Comparison of ENCODE assay signal across 9 cellular contexts in the genomic region with DNA sequence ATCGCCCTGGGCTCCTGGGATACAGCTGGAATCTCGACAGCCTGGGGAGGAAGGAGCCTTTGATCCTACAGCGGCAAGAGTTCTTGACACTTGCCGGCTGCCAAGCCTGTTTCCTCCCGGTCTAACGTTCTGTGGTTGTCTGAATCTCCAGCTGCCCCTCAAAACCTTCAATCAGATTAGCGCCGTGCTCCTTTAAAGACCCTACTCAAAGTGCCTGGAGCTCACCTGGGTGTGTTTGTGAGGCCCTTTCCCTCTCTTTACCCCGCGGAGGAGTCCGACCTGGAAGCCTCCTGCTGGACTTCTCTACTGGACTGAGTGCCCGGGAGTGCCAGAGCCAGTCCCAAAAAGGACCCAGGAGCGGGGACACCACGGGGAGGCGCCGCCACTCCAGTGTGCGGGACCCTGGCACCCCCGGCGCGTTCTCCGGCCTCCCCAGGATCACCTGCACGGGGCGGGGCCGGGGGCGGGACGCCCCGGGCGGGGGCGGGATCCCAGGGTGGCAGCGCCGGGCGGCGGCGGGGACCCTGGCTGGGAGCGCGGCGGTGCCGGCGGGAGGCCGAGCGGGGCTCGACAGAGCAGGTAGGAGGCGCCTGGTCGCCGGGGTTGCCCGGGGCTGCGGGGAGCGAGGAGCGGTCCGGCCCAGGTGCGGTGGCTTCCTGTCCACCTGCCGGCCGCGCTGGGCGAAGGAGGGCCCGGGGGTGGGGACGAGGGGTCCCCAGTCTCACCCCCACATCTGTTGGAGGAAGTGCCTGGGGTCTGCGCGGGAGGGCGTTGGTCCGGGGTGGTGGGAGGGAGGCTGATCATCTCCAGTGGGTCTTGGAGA. TPM values are rescaled to one million over a fixed set of nuclear protein-coding genes. Genes with fewer than 3 reads are reported as not detected.
DNase-seq lines count a peak whose midpoint lies in the region; ATAC-seq and TF ChIP-seq lines count a peak whose summit lies in the region.
"Had no signal": no experiment of that assay in that cellular context is flagged by ENCODE, and none has a peak within 500 bp of the region (broad histone marks: within the 10 kb centered on the region; RNA-seq: fewer than 3 reads in every experiment).

NCMAP (plus strand) TSS at position 497 of the 823 bp plus-strand sequence. CDS start 39,344 bp downstream, outside the sequence.

- no peaks in the 10 kb centered on the region for H3K36me3 Mint-ChIP-seq in activated naive CD8-positive, alpha-beta T cell treated with anti-CD3 and anti-CD28 coated beads, Interleukin-2, amount 10 ng/mL, durations not matched to agents 7 days and 5 days

- no peak within 1 kb of the TSS for H3K27ac Mint-ChIP-seq in activated naive CD8-positive, alpha-beta T cell treated with anti-CD3 and anti-CD28 coated beads, Interleukin-2, amount 10 ng/mL, durations not matched to agents 7 days and 5 days

- POLR2A ChIA-PET in activated naive CD8-positive, alpha-beta T cell treated with anti-CD3 and anti-CD28 coated beads, Interleukin-2, amount 10 ng/mL, durations not matched to agents 7 days and 5 days (lab: Charles Lee): no interaction called here

- H3K79me2 ChIP-seq in OCI-LY3 (ENCODE audit: low read length) (no peaks in the 10 kb centered on the region), osteoblast (ENCODE audit: insufficient read depth, low read length) (no peaks in the 10 kb centered on the region)

- peaks cover 42% of the 10 kb centered on the region for H3K4me1 ChIP-seq in BLaER1
- peaks cover 17% of the 10 kb centered on the region for H3K4me1 ChIP-seq in OCI-LY3 (ENCODE audit: low read length)
- H3K4me1 ChIP-seq in osteoblast (ENCODE audit: insufficient read depth, low read length): no peaks in the 10 kb centered on the region

- peak within 1 kb of the TSS; percentile 57 for H3K4me3 Mint-ChIP-seq in activated naive CD8-positive, alpha-beta T cell treated with anti-CD3 and anti-CD28 coated beads, Interleukin-2, amount 10 ng/mL, durations not matched to agents 7 days and 5 days

- peaks cover 23% of the 10 kb centered on the region for H3K27me3 Mint-ChIP-seq in activated naive CD8-positive, alpha-beta T cell treated with anti-CD3 and anti-CD28 coated beads, Interleukin-2, amount 10 ng/mL, durations not matched to agents 7 days and 5 days

- peaks cover 16% of the 10 kb centered on the region for H3K4me1 Mint-ChIP-seq in activated naive CD8-positive, alpha-beta T cell treated with anti-CD3 and anti-CD28 coated beads, Interleukin-2, amount 10 ng/mL, durations not matched to agents 7 days and 5 days

- peak; percentile 66 for ATAC-seq in activated naive CD8-positive, alpha-beta T cell treated with anti-CD3 and anti-CD28 coated beads, Interleukin-2, amount 10 ng/mL, durations not matched to agents 7 days and 5 days (ENCODE audit: low read depth)
- ATAC-seq in GM19467 (IDR thresholded peaks at IDR 0.05; ENCODE audit: unreplicated experiment): no peak

- H3K4me2 ChIP-seq in BLaER1 (peak within 1 kb of the TSS; percentile 77), OCI-LY3 (ENCODE audit: low read length) (peak within 1 kb of the TSS; percentile 66), osteoblast (ENCODE audit: insufficient read depth, low read length) (no peak within 1 kb of the TSS)

- no peak within 1 kb of the TSS for H3K9ac ChIP-seq in BLaER1
- no peak within 1 kb of the TSS for H3K9ac ChIP-seq in OCI-LY3 (ENCODE audit: low read length)

- H2AFZ ChIP-seq in OCI-LY3 (ENCODE audit: low read depth, low read length): no peak within 1 kb of the TSS
- H2AFZ ChIP-seq in osteoblast (ENCODE audit: low read length): no peak within 1 kb of the TSS

- peaks cover 73% of the 10 kb centered on the region for H3K27me3 ChIP-seq in BLaER1
- peaks cover 7% of the 10 kb centered on the region; the same call in 1 of the 2 replicates for H3K27me3 ChIP-seq in OCI-LY3 (ENCODE audit: low read depth, low read length)
- peaks cover 47% of the 10 kb centered on the region for H3K27me3 ChIP-seq in osteoblast (ENCODE audit: insufficient read depth, low read length)

- H3K36me3 ChIP-seq in BLaER1 (no peaks in the 10 kb centered on the region), OCI-LY3 (replicated peaks; ENCODE audit: low read depth, low read length) (no peaks in the 10 kb centered on the region), osteoblast (ENCODE audit: insufficient read depth, low read length) (no peaks in the 10 kb centered on the region)

- H3K9me3 ChIP-seq in BLaER1: no peaks in the 10 kb centered on the region
- H3K9me3 ChIP-seq in OCI-LY3 (ENCODE audit: insufficient read depth, low read length): no peaks in the 10 kb centered on the region
- H3K9me3 ChIP-seq in osteoblast (ENCODE audit: low read depth, low read length): no peaks in the 10 kb centered on the region

- TF ChIP-seq CTCF in OCI-LY3 (IDR thresholded peaks at IDR 0.05; ENCODE audit: low read depth, low read length) (no peak), osteoblast (IDR thresholded peaks at IDR 0.05; ENCODE audit: extremely low read depth, low read depth, low read length) (no peak)

- no peaks in the 10 kb centered on the region; the same call in 1 of the 2 replicates for H4K20me1 ChIP-seq in BLaER1
- no peaks in the 10 kb centered on the region for H4K20me1 ChIP-seq in OCI-LY3 (ENCODE audit: insufficient read depth, low read length)
- peaks cover 3% of the 10 kb centered on the region for H4K20me1 ChIP-seq in osteoblast (ENCODE audit: insufficient read depth, low read length)

- H3K27ac ChIP-seq in BLaER1: no peak within 1 kb of the TSS
- no peak within 1 kb of the TSS for H3K27ac ChIP-seq in OCI-LY3 (ENCODE audit: low read length)
- no peak within 1 kb of the TSS for H3K27ac ChIP-seq in osteoblast (ENCODE audit: low read depth, low read length)

- H3K9me3 Mint-ChIP-seq in activated naive CD8-positive, alpha-beta T cell treated with anti-CD3 and anti-CD28 coated beads, Interleukin-2, amount 10 ng/mL, durations not matched to agents 7 days and 5 days: no peaks in the 10 kb centered on the region

- peak; percentile 56 for DNase-seq in activated naive CD8-positive, alpha-beta T cell treated with anti-CD3 and anti-CD28 coated beads, Interleukin-2, amount 10 ng/mL, durations not matched to agents 7 days and 5 days
- DNase-seq in kidney tubule cell (ENCODE audit: low spot score) (peak; percentile 38), NCI-H774 (lab: John Stamatoyannopoulos, UW) (no peak), osteoblast (ENCODE audit: insufficient read length, low spot score, missing footprints) (no peak)
- peak; percentile 22 to 64 (median 56) for DNase-seq in stimulated activated naive CD4-positive, alpha-beta T cell (lab: John Stamatoyannopoulos, UW)

- H3K4me3 ChIP-seq in BLaER1 (peak within 1 kb of the TSS; percentile 53; the same call in 1 of the 2 replicates), OCI-LY3 (ENCODE audit: low read length) (peak within 1 kb of the TSS; percentile 70), osteoblast (ENCODE audit: insufficient read depth, low read length) (no peak within 1 kb of the TSS)

RNA-seq across cellular contexts. Expression of gene NCMAP, which starts in this region (rescaled TPM):
- under 1 TPM; 0.19 to 0.23 TPM for total RNA-seq in activated naive CD8-positive, alpha-beta T cell treated with anti-CD3 and anti-CD28 coated beads, Interleukin-2, amount 10 ng/mL, durations not matched to agents 7 days and 5 days
- not detected in 2 replicates for total RNA-seq in osteoblast
- total RNA-seq: pulmonary artery endothelial cell had no signal

Comparison
In these comparisons a context has a peak if more than half of its experiments do, and no peak if none do; other contexts are left out.
1. Peak in DNase-seq and ATAC-seq in activated naive CD8-positive, alpha-beta T cell treated with anti-CD3 and anti-CD28 coated beads, Interleukin-2, amount 10 ng/mL, durations not matched to agents 7 days and 5 days; RNA of the gene not detected or under 1 TPM.
2. DNase-seq: peak in kidney tubule cell (single experiment) and stimulated activated naive CD4-positive, alpha-beta T cell (6 of 6); none in NCI-H774 (single experiment) and osteoblast (single experiment).